In genomic region chr3:146544013-146544928, GRCh38 we compare ENCODE assay signal across 8 cellular contexts. TPM values are rescaled to one million over a fixed set of nuclear protein-coding genes. Genes with fewer than 3 reads are reported as not detected.
DNase-seq lines count a peak whose midpoint lies in the region; ATAC-seq and TF ChIP-seq lines count a peak whose summit lies in the region.

TSS of gene PLSCR1 (minus strand) at chr3:146544607. CDS start at chr3:146536552, 8,055 bp downstream.

- POLR2A ChIA-PET in AG04449 (lab: Yijun Ruan, JAX), result interaction anchor here (0.6 to 1.1 kb wide), 3 partner anchors 12 to 76 kb away, joined by 3 read pairs; no protein-coding TSS in a partner anchor

- TF ChIP-seq CTCF in AG04449 (IDR thresholded peaks at IDR 0.05; ENCODE audit: insufficient read depth, low read length, missing control alignments) (no peak), spleen (IDR thresholded peaks at IDR 0.05 in 8 of 11, conservative IDR thresholded peaks at IDR 0.05 in 3 of 11) (peak in 2 of 11 experiments; percentile 21 to 28)

- peaks cover 0 to 2% (median 0%) of the 10 kb centered on the region in 6 donors for H3K36me3 ChIP-seq in spleen

- intact Hi-C loops in spleen (cut with DNase I; ENCODE audit: low total_unique reads), result no loop called here

- no peaks in the 10 kb centered on the region for H3K9me3 ChIP-seq in spleen

- TF ChIP-seq POLR2A in spleen (IDR thresholded peaks at IDR 0.05), result peak; percentile 67 to 92 (median 77)

- H3K27ac ChIP-seq in spleen, result peak within 1 kb of the TSS; percentile 93 to 98 (median 96)

- peak; percentile 63 for DNase-seq in AG04449 (ENCODE audit: low read depth, low spot score)
- DNase-seq in NCI-H2227 treated with DMSO at 0.1 percent for 48 hours (lab: John Stamatoyannopoulos, UW), result peak; percentile 23
- DNase-seq in activated CD4-positive, CD25-positive, alpha-beta regulatory T cell treated with anti-CD3 and anti-CD28 coated beads, Interleukin-2, amount 50 U/mL, for 16 hours (ENCODE audit: low read depth, low spot score), result peak; percentile 16
- peak; percentile 56 for DNase-seq in central memory CD4-positive, alpha-beta T cell
- DNase-seq in iris pigment epithelial cell (ENCODE audit: low read depth), result peak; percentile 98
- peak; percentile 97 for DNase-seq in spleen

- CTCF ChIA-PET in AG04449 (lab: Yijun Ruan, JAX), result interaction anchor here (0.7 to 0.8 kb wide), 2 partner anchors 33 to 355 kb away, joined by 3 to 4 read pairs; no protein-coding TSS in a partner anchor

- H3K27me3 ChIP-seq in spleen (replicated peaks in 1 of 7), result no peaks in the 10 kb centered on the region

- WGBS in spleen, 5 donors, result 0 to 5% (median 1%) methylated on average over 50 to 51 of the region's 51 CpGs

- H3K4me3 ChIP-seq in AG04449 (ENCODE audit: low read depth, low read length), result peak within 1 kb of the TSS; percentile 75
- peak within 1 kb of the TSS; percentile 60 to 87 (median 70) for H3K4me3 ChIP-seq in spleen

- peaks cover 17 to 63% (median 49%) of the 10 kb centered on the region in 6 donors for H3K4me1 ChIP-seq in spleen

- ATAC-seq in GM18870 (IDR thresholded peaks at IDR 0.05; ENCODE audit: unreplicated experiment) (peak; percentile 78), HG03108 (IDR thresholded peaks at IDR 0.05; ENCODE audit: unreplicated experiment) (peak; percentile 86)

RNA-seq across cellular contexts. Expression of gene PLSCR1, which starts in this region (rescaled TPM):
- 100 to 1,000 TPM; 160 to 267 (median 203) TPM for total RNA-seq in spleen
- 10 to 100 TPM; 42.4 to 51.3 (median 43.8) TPM for polyA plus RNA-seq in spleen

Comparison
In these comparisons a context has a peak if more than half of its experiments do, and no peak if none do; other contexts are left out.
1. Peak in every context shown above with its lines: DNase-seq, ATAC-seq, H3K4me3 ChIP-seq and H3K27ac ChIP-seq.
2. DNase-seq: peak in every context shown above with its lines; median percentile 98 in iris pigment epithelial cell; 97 in spleen; 63 in AG04449; 56 in central memory CD4-positive, alpha-beta T cell; 23 in NCI-H2227 treated with DMSO at 0.1 percent for 48 hours; 16 in activated CD4-positive, CD25-positive, alpha-beta regulatory T cell treated with anti-CD3 and anti-CD28 coated beads, Interleukin-2, amount 50 U/mL, for 16 hours.